8 cellular contexts compared by ENCODE assay signal in the genomic region with DNA sequence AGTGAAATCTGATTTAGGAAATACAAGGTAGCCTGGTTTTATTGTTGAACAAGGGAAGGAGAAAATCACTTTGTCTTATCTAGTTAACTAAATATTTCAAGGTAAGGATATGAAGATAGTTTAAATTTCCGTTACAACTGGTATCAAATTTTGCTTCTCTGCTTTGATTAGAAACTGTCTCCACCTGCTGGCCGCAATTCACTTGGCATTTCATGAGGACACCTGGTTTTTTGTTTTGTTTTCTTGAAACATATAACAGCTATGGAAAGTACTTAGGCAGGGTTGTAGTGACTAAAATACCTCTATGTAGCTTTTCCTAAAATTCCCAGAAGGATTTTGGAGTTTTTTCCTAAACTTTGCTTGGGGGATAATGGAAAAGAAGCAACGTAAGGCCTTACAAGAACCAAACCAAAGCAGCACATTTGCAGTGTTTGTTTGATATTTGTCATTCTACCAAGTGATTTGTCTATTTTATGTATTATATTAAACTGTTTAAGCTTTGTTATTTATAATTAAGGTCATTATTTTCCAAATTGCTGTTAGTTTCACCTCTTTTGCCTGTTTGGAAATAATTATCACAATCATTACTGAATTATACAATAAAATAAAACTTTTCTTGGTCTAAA.
A peak's percentile ranks its signal among the peaks of the same experiment; 100 is the strongest.
DNase-seq lines count a peak whose midpoint lies in the region; ATAC-seq and TF ChIP-seq lines count a peak whose summit lies in the region.

No MANE protein-coding gene starts in this region.

- H3K9me3 ChIP-seq in osteoblast (ENCODE audit: low read depth, low read length), result no peaks in the 10 kb centered on the region

- no peak overlapping the region for H3K4me3 Mint-ChIP-seq in activated T-helper 2 cell treated with anti-CD3 and anti-CD28 coated beads, Interferon-gamma antibody, Interleukin-2, Interleukin-4, amounts not matched to agents 10 μg/mL and 5 μg/mL and 100 μg/mL, durations not matched to agents 14 hours and 24 hours and 36 hours (ENCODE audit: low read depth)

- no peaks in the 10 kb centered on the region for H3K36me3 ChIP-seq in osteoblast (ENCODE audit: insufficient read depth, low read length)

- intact Hi-C loops in activated T-helper 2 cell treated with anti-CD3 and anti-CD28 coated beads, Interferon-gamma antibody, Interleukin-2, Interleukin-4, amounts not matched to agents 10 μg/mL and 5 μg/mL and 100 μg/mL, durations not matched to agents 14 hours and 24 hours and 36 hours (cut with micrococcal nuclease), result loop anchor here (1.0 kb wide), 1 partner anchor 80 kb away; no protein-coding TSS in a partner anchor

- no peak overlapping the region for H3K27ac ChIP-seq in osteoblast (ENCODE audit: low read depth, low read length)

- no peak overlapping the region for H3K4me3 ChIP-seq in AG04449 (ENCODE audit: low read depth, low read length)
- no peak overlapping the region for H3K4me3 ChIP-seq in GM12875 (ENCODE audit: low read depth, low read length)
- H3K4me3 ChIP-seq in fibroblast of mammary gland (ENCODE audit: control insufficient read depth, low read depth, low read length), result no peak overlapping the region
- no peak overlapping the region for H3K4me3 ChIP-seq in osteoblast (ENCODE audit: insufficient read depth, low read length)

- no peak for ATAC-seq in GM18868 (IDR thresholded peaks at IDR 0.05; ENCODE audit: unreplicated experiment)

- peaks cover 8% of the 10 kb centered on the region for H3K4me1 ChIP-seq in osteoblast (ENCODE audit: insufficient read depth, low read length)

- no peaks in the 10 kb centered on the region for H3K79me2 ChIP-seq in osteoblast (ENCODE audit: insufficient read depth, low read length)

- TF ChIP-seq CTCF in AG04449 (IDR thresholded peaks at IDR 0.05; ENCODE audit: insufficient read depth, low read length, missing control alignments), result peak; percentile 56
- peak; percentile 61 for TF ChIP-seq CTCF in GM12875 (IDR thresholded peaks at IDR 0.05; ENCODE audit: borderline replicate concordance, insufficient read depth, low read depth, low read length)
- peak; percentile 78 for TF ChIP-seq CTCF in fibroblast of mammary gland (conservative IDR thresholded peaks at IDR 0.05; ENCODE audit: control insufficient read depth, insufficient read depth, low read depth, low read length)
- peak; percentile 70 for TF ChIP-seq CTCF in osteoblast (IDR thresholded peaks at IDR 0.05; ENCODE audit: extremely low read depth, low read depth, low read length)

- POLR2A ChIA-PET in AG04449 (lab: Yijun Ruan, JAX), result no interaction called here

- H3K27me3 ChIP-seq in osteoblast (ENCODE audit: insufficient read depth, low read length), result no peaks in the 10 kb centered on the region

- H3K27me3 Mint-ChIP-seq in activated T-helper 2 cell treated with anti-CD3 and anti-CD28 coated beads, Interferon-gamma antibody, Interleukin-2, Interleukin-4, amounts not matched to agents 10 μg/mL and 5 μg/mL and 100 μg/mL, durations not matched to agents 14 hours and 24 hours and 36 hours (ENCODE audit: low read depth), result no peaks in the 10 kb centered on the region

- no peak overlapping the region for H3K4me2 ChIP-seq in osteoblast (ENCODE audit: insufficient read depth, low read length)

- no peaks in the 10 kb centered on the region for H4K20me1 ChIP-seq in osteoblast (ENCODE audit: insufficient read depth, low read length)

- H3K36me3 Mint-ChIP-seq in activated T-helper 2 cell treated with anti-CD3 and anti-CD28 coated beads, Interferon-gamma antibody, Interleukin-2, Interleukin-4, amounts not matched to agents 10 μg/mL and 5 μg/mL and 100 μg/mL, durations not matched to agents 14 hours and 24 hours and 36 hours (ENCODE audit: low read depth), result no peaks in the 10 kb centered on the region

- no peak for DNase-seq in AG04449 (ENCODE audit: low read depth, low spot score)
- DNase-seq in NCI-H226, result peak; percentile 20
- DNase-seq in activated CD8-positive, alpha-beta memory T cell treated with anti-CD3 and anti-CD28 coated beads, Interleukin-2, amount 50 U/mL, for 48 hours, result peak; percentile 58
- DNase-seq in fibroblast of mammary gland (ENCODE audit: low read depth), result peak; percentile 52
- no peak for DNase-seq in osteoblast (ENCODE audit: insufficient read length, low spot score, missing footprints)
- DNase-seq in activated T-helper 2 cell treated with anti-CD3 and anti-CD28 coated beads, Interferon-gamma antibody, Interleukin-2, Interleukin-4, amounts not matched to agents 10 μg/mL and 5 μg/mL and 100 μg/mL, durations not matched to agents 14 hours and 24 hours and 36 hours (ENCODE audit: low spot score), result no peak

- H3K4me1 Mint-ChIP-seq in activated T-helper 2 cell treated with anti-CD3 and anti-CD28 coated beads, Interferon-gamma antibody, Interleukin-2, Interleukin-4, amounts not matched to agents 10 μg/mL and 5 μg/mL and 100 μg/mL, durations not matched to agents 14 hours and 24 hours and 36 hours (ENCODE audit: low read depth), result no peaks in the 10 kb centered on the region

- no peak overlapping the region for H2AFZ ChIP-seq in osteoblast (ENCODE audit: low read length)

- CTCF ChIA-PET in AG04449 (lab: Yijun Ruan, JAX), result interaction anchor here (0.7 to 7.1 kb wide), 37 partner anchors 9 to 135 kb away, joined by 3 to 227 read pairs (median 5); a partner anchor contains a TSS

- H3K27ac Mint-ChIP-seq in activated T-helper 2 cell treated with anti-CD3 and anti-CD28 coated beads, Interferon-gamma antibody, Interleukin-2, Interleukin-4, amounts not matched to agents 10 μg/mL and 5 μg/mL and 100 μg/mL, durations not matched to agents 14 hours and 24 hours and 36 hours, result no peak overlapping the region

- H3K9me3 Mint-ChIP-seq in activated T-helper 2 cell treated with anti-CD3 and anti-CD28 coated beads, Interferon-gamma antibody, Interleukin-2, Interleukin-4, amounts not matched to agents 10 μg/mL and 5 μg/mL and 100 μg/mL, durations not matched to agents 14 hours and 24 hours and 36 hours, result peaks cover 6% of the 10 kb centered on the region

Comparison
In these comparisons a context has a peak if more than half of its experiments do, and no peak if none do; other contexts are left out.
1. DNase-seq: peak in NCI-H226 (single experiment), activated CD8-positive, alpha-beta memory T cell treated with anti-CD3 and anti-CD28 coated beads, Interleukin-2, amount 50 U/mL, for 48 hours (single experiment) and fibroblast of mammary gland (single experiment); none in AG04449 (single experiment), osteoblast (single experiment) and activated T-helper 2 cell treated with anti-CD3 and anti-CD28 coated beads, Interferon-gamma antibody, Interleukin-2, Interleukin-4, amounts not matched to agents 10 μg/mL and 5 μg/mL and 100 μg/mL, durations not matched to agents 14 hours and 24 hours and 36 hours (single experiment).
2. Peak in every context shown above with its lines, with median percentiles within 50 percentile points of each other: CTCF ChIP-seq.